Comparison of ENCODE assay signal across 9 cellular contexts in the genomic region with DNA sequence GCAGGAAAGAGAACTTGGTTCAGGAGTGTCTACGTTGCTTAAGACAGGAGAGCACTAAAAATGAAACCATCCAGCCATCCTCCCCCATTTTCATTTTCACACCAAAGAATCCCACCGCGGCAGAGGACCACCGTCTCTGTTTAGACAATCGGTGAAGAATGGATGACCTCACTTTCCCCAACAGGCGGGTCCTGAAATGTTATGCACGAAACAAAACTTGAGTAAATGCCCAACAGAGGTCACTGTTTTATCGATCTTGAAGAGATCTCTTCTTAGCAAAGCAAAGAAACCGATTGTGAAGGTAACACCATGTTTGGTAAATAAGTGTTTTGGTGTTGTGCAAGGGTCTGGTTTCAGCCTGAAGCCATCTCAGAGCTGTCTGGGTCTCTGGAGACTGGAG. TPM values are rescaled to one million over a fixed set of nuclear protein-coding genes. Genes with fewer than 3 reads are reported as not detected.
DNase-seq lines count a peak whose midpoint lies in the region; ATAC-seq and TF ChIP-seq lines count a peak whose summit lies in the region.
"Had no signal": no experiment of that assay in that cellular context is flagged by ENCODE, and none has a peak within 500 bp of the region (broad histone marks: within the 10 kb centered on the region; RNA-seq: fewer than 3 reads in every experiment).

No MANE protein-coding gene starts in this region.

- TF ChIP-seq CTCF in colonic mucosa (IDR thresholded peaks at IDR 0.05) (no peak), spleen (IDR thresholded peaks at IDR 0.05 in 8 of 11, conservative IDR thresholded peaks at IDR 0.05 in 3 of 11) (peak in 4 of 11 experiments; percentile 5 to 29 (median 17)), right atrium auricular region (IDR thresholded peaks at IDR 0.05) (no peak)

- no peaks in the 10 kb centered on the region for H3K4me1 ChIP-seq in colonic mucosa
- peaks cover 32 to 98% (median 69%) of the 10 kb centered on the region in 6 donors for H3K4me1 ChIP-seq in spleen
- H3K4me1 ChIP-seq in right atrium auricular region = peaks cover 0 to 53% of the 10 kb centered on the region in 2 donors

- H3K27ac ChIP-seq in colonic mucosa = peak overlapping the region; percentile 3
- H3K27ac ChIP-seq in spleen = peak overlapping the region in 7 of 8 donors; percentile 5 to 89 (median 74)
- no peak overlapping the region for H3K27ac ChIP-seq in right atrium auricular region

- no peak for TF ChIP-seq POLR2A in spleen (IDR thresholded peaks at IDR 0.05)

- DNase-seq in activated CD4-positive, alpha-beta memory T cell treated with anti-CD3 and anti-CD28 coated beads, Interleukin-2, amount 10 ng/mL, durations not matched to agents 7 days and 5 days = no peak
- DNase-seq in activated CD4-positive, alpha-beta memory T cell treated with anti-CD3 and anti-CD28 coated beads for 36 hours = no peak
- DNase-seq in NCI-H446 (lab: John Stamatoyannopoulos, UW) = peak; percentile 44 to 64
- DNase-seq in colonic mucosa = no peak
- no peak for DNase-seq in spleen
- no peak for DNase-seq in KG1 (lab: John Stamatoyannopoulos, UW)
- DNase-seq in right atrium auricular region (ENCODE audit: low spot score) = no peak

- H3K36me3 ChIP-seq in colonic mucosa = no peaks in the 10 kb centered on the region
- no peaks in the 10 kb centered on the region for H3K36me3 ChIP-seq in spleen
- no peaks in the 10 kb centered on the region for H3K36me3 ChIP-seq in right atrium auricular region

- POLR2A ChIA-PET in activated CD4-positive, alpha-beta memory T cell treated with anti-CD3 and anti-CD28 coated beads, Interleukin-2, amount 10 ng/mL, durations not matched to agents 7 days and 5 days (lab: Charles Lee) = interaction anchor here (5.2 kb wide), 1 partner anchor 163 kb away, joined by 48 read pairs; no protein-coding TSS in a partner anchor
- POLR2A ChIA-PET in activated CD4-positive, alpha-beta memory T cell treated with anti-CD3 and anti-CD28 coated beads for 36 hours (lab: Charles Lee) = interaction anchor here (0.9 kb wide), 1 partner anchor 162 kb away, joined by 3 read pairs; no protein-coding TSS in a partner anchor

- no peak overlapping the region for H3K4me3 ChIP-seq in colonic mucosa
- peak overlapping the region in 2 of 8 donors; percentile 37 to 61 for H3K4me3 ChIP-seq in spleen
- no peak overlapping the region for H3K4me3 ChIP-seq in right atrium auricular region

- intact Hi-C loops in activated CD4-positive, alpha-beta memory T cell treated with anti-CD3 and anti-CD28 coated beads for 36 hours (cut with micrococcal nuclease) = loop anchor here (5.0 kb wide), 2 partner anchors 48 to 83 kb away; no protein-coding TSS in a partner anchor
- intact Hi-C loops in colonic mucosa (cut with DNase I) (loop anchor here (5.0 kb wide), 2 partner anchors 163 to 342 kb away; no protein-coding TSS in a partner anchor), spleen (cut with DNase I; ENCODE audit: low total_unique reads) (loop anchor here (5.0 kb wide), 2 partner anchors 68 to 168 kb away; no protein-coding TSS in a partner anchor)

- H3K9ac ChIP-seq in colonic mucosa (ENCODE audit: low read depth in 2 of 2, low read length in 2 of 2) = no peak overlapping the region

- no peaks in the 10 kb centered on the region for H3K9me3 Mint-ChIP-seq in activated CD4-positive, alpha-beta memory T cell treated with anti-CD3 and anti-CD28 coated beads, Interleukin-2, amount 10 ng/mL, durations not matched to agents 7 days and 5 days
- no peaks in the 10 kb centered on the region for H3K9me3 Mint-ChIP-seq in activated CD4-positive, alpha-beta memory T cell treated with anti-CD3 and anti-CD28 coated beads for 36 hours

- no peak for ATAC-seq in GM18517 (IDR thresholded peaks at IDR 0.05; ENCODE audit: unreplicated experiment)

- H3K9me3 ChIP-seq in colonic mucosa = no peaks in the 10 kb centered on the region
- H3K9me3 ChIP-seq in spleen = no peaks in the 10 kb centered on the region
- H3K9me3 ChIP-seq in right atrium auricular region = no peaks in the 10 kb centered on the region

- WGBS in spleen, 5 donors = 43 to 58% (median 46%) methylated on average over 9 of the region's 9 CpGs

- H3K27me3 ChIP-seq in colonic mucosa = peaks cover 5% of the 10 kb centered on the region
- H3K27me3 ChIP-seq in spleen (replicated peaks in 1 of 7) = peaks cover 0 to 25% (median 3%) of the 10 kb centered on the region in 7 donors
- H3K27me3 ChIP-seq in right atrium auricular region = no peaks in the 10 kb centered on the region

- CTCF ChIA-PET in activated CD4-positive, alpha-beta memory T cell treated with anti-CD3 and anti-CD28 coated beads, Interleukin-2, amount 10 ng/mL, durations not matched to agents 7 days and 5 days (lab: Charles Lee) = interaction anchor here (0.7 to 8.8 kb wide), 12 partner anchors 24 to 183 kb away, joined by 3 to 379 read pairs (median 5); no protein-coding TSS in a partner anchor
- CTCF ChIA-PET in activated CD4-positive, alpha-beta memory T cell treated with anti-CD3 and anti-CD28 coated beads for 36 hours (lab: Charles Lee) = interaction anchor here (0.8 to 18.2 kb wide), 9 partner anchors 13 to 330 kb away, joined by 3 to 540 read pairs (median 10); no protein-coding TSS in a partner anchor

- peak overlapping the region; percentile 4 for H3K27ac Mint-ChIP-seq in activated CD4-positive, alpha-beta memory T cell treated with anti-CD3 and anti-CD28 coated beads, Interleukin-2, amount 10 ng/mL, durations not matched to agents 7 days and 5 days
- no peak overlapping the region for H3K27ac Mint-ChIP-seq in activated CD4-positive, alpha-beta memory T cell treated with anti-CD3 and anti-CD28 coated beads for 36 hours

- H3K4me3 Mint-ChIP-seq in activated CD4-positive, alpha-beta memory T cell treated with anti-CD3 and anti-CD28 coated beads, Interleukin-2, amount 10 ng/mL, durations not matched to agents 7 days and 5 days = peak overlapping the region; percentile 61
- H3K4me3 Mint-ChIP-seq in activated CD4-positive, alpha-beta memory T cell treated with anti-CD3 and anti-CD28 coated beads for 36 hours = no peak overlapping the region

- peaks cover 27% of the 10 kb centered on the region for H3K27me3 Mint-ChIP-seq in activated CD4-positive, alpha-beta memory T cell treated with anti-CD3 and anti-CD28 coated beads, Interleukin-2, amount 10 ng/mL, durations not matched to agents 7 days and 5 days
- peaks cover 30% of the 10 kb centered on the region for H3K27me3 Mint-ChIP-seq in activated CD4-positive, alpha-beta memory T cell treated with anti-CD3 and anti-CD28 coated beads for 36 hours

- peaks cover 39% of the 10 kb centered on the region for H3K4me1 Mint-ChIP-seq in activated CD4-positive, alpha-beta memory T cell treated with anti-CD3 and anti-CD28 coated beads, Interleukin-2, amount 10 ng/mL, durations not matched to agents 7 days and 5 days
- H3K4me1 Mint-ChIP-seq in activated CD4-positive, alpha-beta memory T cell treated with anti-CD3 and anti-CD28 coated beads for 36 hours (ENCODE audit: low read depth) = peaks cover 22% of the 10 kb centered on the region

- H3K36me3 Mint-ChIP-seq in activated CD4-positive, alpha-beta memory T cell treated with anti-CD3 and anti-CD28 coated beads, Interleukin-2, amount 10 ng/mL, durations not matched to agents 7 days and 5 days (ENCODE audit: low read depth) = no peaks in the 10 kb centered on the region
- no peaks in the 10 kb centered on the region for H3K36me3 Mint-ChIP-seq in activated CD4-positive, alpha-beta memory T cell treated with anti-CD3 and anti-CD28 coated beads for 36 hours

RNA-seq across cellular contexts. Expression of gene IL6, which starts 1.4 kb away (rescaled TPM):
- total RNA-seq in activated CD4-positive, alpha-beta memory T cell treated with anti-CD3 and anti-CD28 coated beads, Interleukin-2, amount 10 ng/mL, durations not matched to agents 7 days and 5 days = under 1 TPM; 0.40 to 0.53 TPM
- total RNA-seq in activated CD4-positive, alpha-beta memory T cell treated with anti-CD3 and anti-CD28 coated beads for 36 hours = 1 to 10 TPM; 1.9 to 2.2 TPM
- total RNA-seq in colonic mucosa = under 1 TPM in 1 of 2 donors, not detected in 1; 0.77 TPM
- 10 to 100 TPM in 1 of 7 donors, 1 to 10 TPM in 6; 1.8 to 11.8 (median 3.9) TPM for total RNA-seq in spleen
- polyA plus RNA-seq in spleen = 1 to 10 TPM; 3.5 to 7.8 (median 5.4) TPM
- total RNA-seq in right atrium auricular region = 10 to 100 TPM in 1 of 2 donors, 1 to 10 TPM in 1; 3.6 to 19.8 TPM
- total RNA-seq: cerebellum had no signal

Comparison
In these comparisons a context has a peak if more than half of its experiments do, and no peak if none do; other contexts are left out.
1. DNase-seq: peak in NCI-H446 (2 of 2); none in activated CD4-positive, alpha-beta memory T cell treated with anti-CD3 and anti-CD28 coated beads, Interleukin-2, amount 10 ng/mL, durations not matched to agents 7 days and 5 days (single experiment), activated CD4-positive, alpha-beta memory T cell treated with anti-CD3 and anti-CD28 coated beads for 36 hours (single experiment), colonic mucosa (single experiment), spleen (single experiment), KG1 (single experiment) and right atrium auricular region (single experiment).
2. H3K27ac ChIP-seq: peak in colonic mucosa (single experiment) and spleen (7 of 8); none in right atrium auricular region (0 of 2).